ENCODE assay signal across 18 cellular contexts in genomic region chr5:134148986-134149539, GRCh38. TPM values are rescaled to one million over a fixed set of nuclear protein-coding genes. Genes with fewer than 3 reads are reported as not detected.
DNase-seq lines count a peak whose midpoint lies in the region; ATAC-seq, FAIRE-seq and TF ChIP-seq lines count a peak whose summit lies in the region.
"Had no signal": no experiment of that assay in that cellular context is flagged by ENCODE, and none has a peak within 500 bp of the region (broad histone marks: within the 10 kb centered on the region; RNA-seq: fewer than 3 reads in every experiment).

No MANE protein-coding gene starts in this region.

- peaks cover 49 to 83% of the 10 kb centered on the region in 2 donors for H3K36me3 Mint-ChIP-seq in CD4-positive, alpha-beta memory T cell
- peaks cover 0 to 45% (median 37%) of the 10 kb centered on the region in 5 donors for H3K36me3 Mint-ChIP-seq in naive thymus-derived CD4-positive, alpha-beta T cell

- H3K27ac Mint-ChIP-seq in CD4-positive, alpha-beta memory T cell: peak overlapping the region; percentile 38 to 98 (median 87)
- H3K27ac Mint-ChIP-seq in naive thymus-derived CD4-positive, alpha-beta T cell: peak overlapping the region; percentile 44 to 94 (median 89)

- peaks cover 48% of the 10 kb centered on the region for H3K4me1 ChIP-seq in CD4-positive, alpha-beta memory T cell (ENCODE audit: insufficient read depth, low read length)
- peaks cover 40% of the 10 kb centered on the region for H3K4me1 ChIP-seq in body of pancreas
- peaks cover 5 to 50% of the 10 kb centered on the region in 2 donors for H3K4me1 ChIP-seq in naive thymus-derived CD4-positive, alpha-beta T cell (ENCODE audit: control insufficient read depth in 2 of 2, insufficient read depth in 2 of 2, low read length in 2 of 2)
- H3K4me1 ChIP-seq: ascending aorta had no signal

- H3K4me3 ChIP-seq in CD4-positive, alpha-beta memory T cell (ENCODE audit: low read length in 2 of 2): no peak overlapping the region
- no peak overlapping the region for H3K4me3 ChIP-seq in body of pancreas
- no peak overlapping the region for H3K4me3 ChIP-seq in naive thymus-derived CD4-positive, alpha-beta T cell (ENCODE audit: low read length)
- H3K4me3 ChIP-seq: ascending aorta, coronary artery, skin epidermis had no signal

- no peak for TF ChIP-seq CTCF in body of pancreas (IDR thresholded peaks at IDR 0.05)

- H3K27me3 ChIP-seq in CD4-positive, alpha-beta memory T cell (ENCODE audit: insufficient read depth, low read length): no peaks in the 10 kb centered on the region
- H3K27me3 ChIP-seq in body of pancreas: no peaks in the 10 kb centered on the region
- no peaks in the 10 kb centered on the region for H3K27me3 ChIP-seq in naive thymus-derived CD4-positive, alpha-beta T cell (ENCODE audit: control insufficient read depth in 2 of 2, insufficient read depth in 2 of 2, low read length in 2 of 2)
- H3K27me3 ChIP-seq: ascending aorta had no signal

- 88 to 92% methylated on average over 6 of the region's 6 CpGs for WGBS in body of pancreas, 2 donors

- peaks cover 40 to 76% (median 53%) of the 10 kb centered on the region in 4 donors for H3K4me1 Mint-ChIP-seq in CD4-positive, alpha-beta memory T cell
- peaks cover 35 to 85% (median 65%) of the 10 kb centered on the region in 7 donors for H3K4me1 Mint-ChIP-seq in naive thymus-derived CD4-positive, alpha-beta T cell

- H3K4me3 Mint-ChIP-seq in CD4-positive, alpha-beta memory T cell: peak overlapping the region in 3 of 8 donors; percentile 17 to 52 (median 51)
- peak overlapping the region in 3 of 10 donors; percentile 51 to 80 (median 74) for H3K4me3 Mint-ChIP-seq in naive thymus-derived CD4-positive, alpha-beta T cell

- TF ChIP-seq POLR2A in GM12891 (IDR thresholded peaks at IDR 0.05; ENCODE audit: low read depth, low read length) (peak; percentile 57; the same call in 1 of the 2 replicates), body of pancreas (IDR thresholded peaks at IDR 0.05) (no peak)

- no peak for FAIRE-seq in GM12891 (lab: Jason Lieb, UNC)
- FAIRE-seq: frontal cortex had no signal

- H3K36me3 ChIP-seq in CD4-positive, alpha-beta memory T cell (ENCODE audit: insufficient read depth, low read length): peaks cover 69% of the 10 kb centered on the region
- H3K36me3 ChIP-seq in body of pancreas (replicated peaks in 1 of 2; ENCODE audit: insufficient read depth in 1 of 2, low read depth in 2 of 2): peaks cover 0 to 4% of the 10 kb centered on the region in 2 donors
- peaks cover 24 to 55% (median 32%) of the 10 kb centered on the region in 3 experiments for H3K36me3 ChIP-seq in naive thymus-derived CD4-positive, alpha-beta T cell (ENCODE audit: control insufficient read depth in 2 of 3, insufficient read depth in 3 of 3, low read length in 3 of 3)

- ATAC-seq in body of pancreas (no peak), HG03521 (IDR thresholded peaks at IDR 0.05; ENCODE audit: unreplicated experiment) (no peak), HG03520 (IDR thresholded peaks at IDR 0.05; ENCODE audit: unreplicated experiment) (no peak), HG03442 (IDR thresholded peaks at IDR 0.05; ENCODE audit: unreplicated experiment) (no peak)
- no peak for ATAC-seq in naive thymus-derived CD4-positive, alpha-beta T cell
- ATAC-seq: left ventricle myocardium superior had no signal

- DNase-seq in CD4-positive, alpha-beta memory T cell: no peak
- no peak for DNase-seq in GM12891 (ENCODE audit: insufficient read length, low spot score)
- DNase-seq in body of pancreas: no peak
- DNase-seq in naive thymus-derived CD4-positive, alpha-beta T cell: peak in 2 of 9 donors; percentile 8 to 44
- DNase-seq in DMS53 treated with DMSO at 0.1 percent for 48 hours (lab: John Stamatoyannopoulos, UW; ENCODE audit: unreplicated experiment): no peak
- DNase-seq: activated CD4-positive, alpha-beta T cell treated with anti-CD3 and anti-CD28 coated beads for 4 hours; GDM1; left ventricle myocardium superior; NCI-H2081 treated with DMSO at 0.1 percent for 48 hours; stimulated activated CD4-positive, alpha-beta T cell treated with anti-CD3 and anti-CD28 coated beads, Interleukin-4, amount 100 ng/mL, for 4 hours; trophoblast cell had no signal

- no peak overlapping the region for H3K27ac ChIP-seq in CD4-positive, alpha-beta memory T cell (ENCODE audit: low read depth, low read length)
- H3K27ac ChIP-seq in body of pancreas: peak overlapping the region; percentile 57 to 77 (median 72)
- peak overlapping the region; percentile 56 for H3K27ac ChIP-seq in naive thymus-derived CD4-positive, alpha-beta T cell (ENCODE audit: low read depth, low read length)
- H3K27ac ChIP-seq: ascending aorta, coronary artery had no signal

- POLR2A ChIA-PET in CD4-positive, alpha-beta memory T cell (lab: Charles Lee; ENCODE audit: partially characterized antibody): interaction anchor here (0.6 to 23.7 kb wide), 14 partner anchors 11 to 175 kb away, joined by 3 to 313 read pairs (median 6); partner anchors contain the start of gene SKP1
- POLR2A ChIA-PET in naive thymus-derived CD4-positive, alpha-beta T cell (lab: Charles Lee): interaction anchor here (0.7 to 48.2 kb wide), 10 partner anchors 8 to 124 kb away, joined by 3 to 1333 read pairs (median 7); partner anchors contain the start of gene SKP1

- H3K27me3 Mint-ChIP-seq in CD4-positive, alpha-beta memory T cell: no peaks in the 10 kb centered on the region
- H3K27me3 Mint-ChIP-seq in naive thymus-derived CD4-positive, alpha-beta T cell: no peaks in the 10 kb centered on the region

- CTCF ChIA-PET in CD4-positive, alpha-beta memory T cell (lab: Charles Lee; ENCODE audit: partially characterized antibody): interaction anchor here (1.4 to 25.4 kb wide), 3 partner anchors 9 to 111 kb away, joined by 3 to 603 read pairs (median 11); no protein-coding TSS in a partner anchor
- CTCF ChIA-PET in naive thymus-derived CD4-positive, alpha-beta T cell (lab: Charles Lee): interaction anchor here (0.6 to 28.5 kb wide), 6 partner anchors 20 to 110 kb away, joined by 3 to 394 read pairs (median 20); partner anchors contain the start of gene TCF7

- no peaks in the 10 kb centered on the region for H3K9me3 ChIP-seq in CD4-positive, alpha-beta memory T cell (ENCODE audit: control insufficient read depth in 1 of 2, low read length in 2 of 2)
- no peaks in the 10 kb centered on the region for H3K9me3 ChIP-seq in body of pancreas
- H3K9me3 ChIP-seq in naive thymus-derived CD4-positive, alpha-beta T cell (ENCODE audit: control insufficient read depth in 2 of 3, low read length in 3 of 3): no peaks in the 10 kb centered on the region
- H3K9me3 ChIP-seq: ascending aorta had no signal

- peaks cover 0 to 4% (median 0%) of the 10 kb centered on the region in 8 donors for H3K9me3 Mint-ChIP-seq in CD4-positive, alpha-beta memory T cell
- peaks cover 0 to 5% (median 0%) of the 10 kb centered on the region in 11 donors for H3K9me3 Mint-ChIP-seq in naive thymus-derived CD4-positive, alpha-beta T cell

- intact Hi-C loops in CD4-positive, alpha-beta memory T cell (cut with micrococcal nuclease): loop anchor here (2.0 kb wide), 1 partner anchor 28 kb away; the partner anchor contains the start of gene SKP1
- intact Hi-C loops in body of pancreas (cut with DNase I): no loop called here
- intact Hi-C loops in naive thymus-derived CD4-positive, alpha-beta T cell (cut with micrococcal nuclease): no loop called here

TF ChIP-seq in GM12891, 5 proteins besides CTCF, POLR2A, EP300 and RAD21:
- TF ChIP-seq PAX5 (IDR thresholded peaks at IDR 0.05; ENCODE audit: insufficient read depth, low read length, severe bottlenecking): no peak
- no peak for TF ChIP-seq POLR2AphosphoS5 (IDR thresholded peaks at IDR 0.05; ENCODE audit: low read depth, low read length)
- no peak for TF ChIP-seq SPI1 (IDR thresholded peaks at IDR 0.05; ENCODE audit: low read depth, low read length)
- no peak for TF ChIP-seq POU2F2 (IDR thresholded peaks at IDR 0.05; ENCODE audit: low read depth, low read length)
- TF ChIP-seq TAF1 (IDR thresholded peaks at IDR 0.05; ENCODE audit: low read depth, low read length): no peak
TF ChIP-seq in GM12891: peak in this region for 0.

RNA-seq across cellular contexts. Expression of gene SKP1, which starts 27.7 kb away (rescaled TPM):
- total RNA-seq in CD4-positive, alpha-beta memory T cell: 100 to 1,000 TPM; 234 to 246 TPM
- polyA plus RNA-seq in CD4-positive, alpha-beta memory T cell: 1,000 to 10,000 TPM; 1,076 to 1,639 TPM
- polyA plus RNA-seq in GM12891 (2012; ENCODE audit: low read depth, missing spikeins): 424 TPM
- 10 to 100 TPM; 31.6 to 46.8 TPM for total RNA-seq in body of pancreas
- 100 to 1,000 TPM; 224 to 287 (median 268) TPM for total RNA-seq in naive thymus-derived CD4-positive, alpha-beta T cell
- 1,000 to 10,000 TPM; 1,257 to 1,361 TPM for polyA plus RNA-seq in naive thymus-derived CD4-positive, alpha-beta T cell

RNA-seq across cellular contexts. Expression of gene TCF7, which starts 34.6 kb away (rescaled TPM):
- 100 to 1,000 TPM; 770 to 841 TPM for total RNA-seq in CD4-positive, alpha-beta memory T cell
- 100 to 1,000 TPM; 102 to 474 TPM for polyA plus RNA-seq in CD4-positive, alpha-beta memory T cell
- polyA plus RNA-seq in GM12891 (2012; ENCODE audit: low read depth, missing spikeins): 55.8 TPM
- 1 to 10 TPM; 6.3 to 9.1 TPM for total RNA-seq in body of pancreas
- 1,000 to 10,000 TPM in 2 of 5 experiments, 100 to 1,000 TPM in 3; 203 to 1,066 (median 643) TPM for total RNA-seq in naive thymus-derived CD4-positive, alpha-beta T cell
- 100 to 1,000 TPM; 356 to 560 TPM for polyA plus RNA-seq in naive thymus-derived CD4-positive, alpha-beta T cell

Comparison
In these comparisons a context has a peak if more than half of its experiments do, and no peak if none do; other contexts are left out.
1. RNA of gene SKP1, which starts 27.7 kb away (total RNA-seq): 224 to 287 TPM in naive thymus-derived CD4-positive, alpha-beta T cell and 234 to 246 TPM in CD4-positive, alpha-beta memory T cell; 31.6 to 46.8 TPM in body of pancreas; every median in the first group is over 4 times any median in the second.
2. RNA of gene TCF7, which starts 34.6 kb away (total RNA-seq): 770 to 841 TPM in CD4-positive, alpha-beta memory T cell and 203 to 1,066 TPM in naive thymus-derived CD4-positive, alpha-beta T cell; 6.3 to 9.1 TPM in body of pancreas; every median in the first group is over 10 times any median in the second.